ENCODE assay signal across 8 cellular contexts in the genomic region with DNA sequence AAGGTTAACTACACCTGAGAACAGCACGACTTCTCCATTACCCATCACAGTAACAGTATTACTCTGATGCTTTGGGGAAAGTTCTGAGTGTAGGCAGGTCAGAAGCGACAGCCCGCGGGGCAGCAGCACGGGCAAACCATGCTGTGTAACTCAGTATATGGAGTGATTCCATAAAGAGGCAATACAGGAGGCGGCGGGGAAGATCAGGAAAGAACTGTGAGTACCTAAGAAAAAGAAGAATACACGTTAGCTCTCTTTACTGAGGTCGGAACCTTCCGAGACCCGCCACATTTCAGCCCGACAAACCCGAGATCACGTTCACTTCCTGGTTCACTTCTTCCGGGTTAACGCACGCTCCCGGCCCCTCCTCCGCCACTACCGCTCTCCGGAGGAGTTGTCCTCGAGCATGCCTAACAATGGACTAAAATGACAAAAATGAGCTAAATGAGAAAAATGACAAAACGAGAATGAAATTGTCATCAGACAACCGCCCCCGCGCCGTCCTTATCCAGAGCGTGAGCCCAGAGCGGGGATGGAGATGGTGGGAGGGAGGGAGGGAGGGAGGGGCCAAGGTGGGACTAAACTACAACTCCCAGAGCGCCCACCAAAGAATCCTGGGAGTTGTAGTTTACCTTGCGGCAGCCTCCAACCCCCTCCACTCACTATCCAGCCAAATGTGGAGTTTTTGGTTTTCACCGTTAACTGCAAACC.
DNase-seq lines count a peak whose midpoint lies in the region; ATAC-seq and TF ChIP-seq lines count a peak whose summit lies in the region.

TSS of gene MTRF1 (minus strand) at position 316 of the 711 bp plus-strand sequence. CDS start 2,669 bp downstream, outside the sequence.

- peak; percentile 68 for DNase-seq in AG10803 (ENCODE audit: low read depth)
- peak; percentile 71 for DNase-seq in NCI-H345 treated with DMSO at 0.1 percent for 48 hours (lab: John Stamatoyannopoulos, UW; ENCODE audit: unreplicated experiment)
- peak; percentile 80 for DNase-seq in activated CD4-positive, CD25-positive, alpha-beta regulatory T cell treated with anti-CD3 and anti-CD28 coated beads, Interleukin-2, amount 50 U/mL, for 72 hours
- DNase-seq in cerebellar nuclear complex (lab: John Stamatoyannopoulos, UW) = peak; percentile 25 to 78
- peak; percentile 80 for DNase-seq in kidney glomerular epithelial cell (lab: John Stamatoyannopoulos, UW)
- peak; percentile 53 to 54 for DNase-seq in stimulated activated CD4-positive, alpha-beta T cell treated with anti-CD3 and anti-CD28 coated beads, Interleukin-1b, Interleukin-23, amount 100 ng/mL, for 1 hour (ENCODE audit: low read depth in 2 of 2)

- ATAC-seq in GM19035 (IDR thresholded peaks at IDR 0.05; ENCODE audit: unreplicated experiment) (peak; percentile 94), HG03342 (IDR thresholded peaks at IDR 0.05; ENCODE audit: unreplicated experiment) (peak; percentile 87)

- peak within 1 kb of the TSS; percentile 85 for H3K4me3 ChIP-seq in AG10803 (ENCODE audit: low read length)

- TF ChIP-seq CTCF in AG10803 (conservative IDR thresholded peaks at IDR 0.05; ENCODE audit: low read length) = no peak

Comparison
In these comparisons a context has a peak if more than half of its experiments do, and no peak if none do; other contexts are left out.
1. Peak in every context shown above with its lines: DNase-seq, ATAC-seq and H3K4me3 ChIP-seq.